8 cellular contexts compared by ENCODE assay signal in genomic region chr22:37658133-37659065, GRCh38. TPM values are rescaled to one million over a fixed set of nuclear protein-coding genes. Genes with fewer than 3 reads are reported as not detected.
DNase-seq lines count a peak whose midpoint lies in the region; ATAC-seq and TF ChIP-seq lines count a peak whose summit lies in the region.

A gene with protein sequence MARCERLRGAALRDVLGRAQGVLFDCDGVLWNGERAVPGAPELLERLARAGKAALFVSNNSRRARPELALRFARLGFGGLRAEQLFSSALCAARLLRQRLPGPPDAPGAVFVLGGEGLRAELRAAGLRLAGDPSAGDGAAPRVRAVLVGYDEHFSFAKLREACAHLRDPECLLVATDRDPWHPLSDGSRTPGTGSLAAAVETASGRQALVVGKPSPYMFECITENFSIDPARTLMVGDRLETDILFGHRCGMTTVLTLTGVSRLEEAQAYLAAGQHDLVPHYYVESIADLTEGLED (plus strand): TSS chr22:37658723. CDS start chr22:37658783, 60 bp downstream.

- H3K27me3 ChIP-seq in dorsolateral prefrontal cortex, result no peaks in the 10 kb centered on the region
- H3K27me3 ChIP-seq in liver (ENCODE audit: control insufficient read depth in 4 of 4, insufficient read depth in 4 of 4, low read length in 3 of 4), result no peaks in the 10 kb centered on the region

- H3K4me3 ChIP-seq in dorsolateral prefrontal cortex, result peak within 1 kb of the TSS; percentile 49 to 82 (median 71)
- H3K4me3 ChIP-seq in liver (ENCODE audit: low read depth in 1 of 3, low read length in 3 of 3), result peak within 1 kb of the TSS; percentile 49 to 88 (median 84)

- WGBS in liver, result under 1% methylated on average over 101 of the region's 101 CpGs

- peak; percentile 98 for DNase-seq in CD14-positive monocyte (ENCODE audit: low spot score)
- peak; percentile 99 for DNase-seq in NCI-H82 (lab: John Stamatoyannopoulos, UW)
- peak; percentile 99 for DNase-seq in activated CD4-positive, alpha-beta T cell treated with anti-CD3 and anti-CD28 coated beads, Interleukin-2, amount 50 U/mL, for 48 hours
- DNase-seq in dorsolateral prefrontal cortex, result peak; percentile 91 to 99 (median 98)
- DNase-seq in stimulated activated CD4-positive, alpha-beta T cell treated with anti-CD3 and anti-CD28 coated beads, Interleukin-4, amount 100 ng/mL, for 24 hours, result peak; percentile 98

- ATAC-seq in GM19397 (IDR thresholded peaks at IDR 0.05; ENCODE audit: unreplicated experiment) (peak; percentile 83), HG03571 (IDR thresholded peaks at IDR 0.05; ENCODE audit: unreplicated experiment) (peak; percentile 77)

- TF ChIP-seq CTCF in CD14-positive monocyte (IDR thresholded peaks at IDR 0.05) (no peak), dorsolateral prefrontal cortex (IDR thresholded peaks at IDR 0.05 in 54 of 56, conservative IDR thresholded peaks at IDR 0.05 in 2 of 56; ENCODE audit: low read depth in 1 of 56, partially characterized antibody in 56 of 56) (peak in 10 of 56 donors; percentile 7 to 50 (median 23)), liver (IDR thresholded peaks at IDR 0.05; ENCODE audit: low read depth, low read length, missing input control) (no peak)

- peaks cover 44% of the 10 kb centered on the region for H3K4me1 Mint-ChIP-seq in CD14-positive monocyte

- H3K36me3 Mint-ChIP-seq in CD14-positive monocyte, result peaks cover 15 to 20% of the 10 kb centered on the region in 2 donors

- TF ChIP-seq RAD21 in liver (IDR thresholded peaks at IDR 0.05), result no peak

- H3K9me3 ChIP-seq in liver (ENCODE audit: control insufficient read depth in 4 of 4, low read length in 3 of 4), result no peaks in the 10 kb centered on the region

- H3K27ac Mint-ChIP-seq in CD14-positive monocyte, result peak within 1 kb of the TSS; percentile 77 to 96 (median 95)

- no peaks in the 10 kb centered on the region for H3K36me3 ChIP-seq in liver (ENCODE audit: control insufficient read depth in 4 of 4, insufficient read depth in 3 of 4, low read depth in 1 of 4, low read length in 3 of 4)

- H3K27me3 Mint-ChIP-seq in CD14-positive monocyte (ENCODE audit: low read depth in 3 of 3), result peaks cover 0 to 4% (median 0%) of the 10 kb centered on the region in 3 donors

- peaks cover 0 to 2% (median 0%) of the 10 kb centered on the region in 7 donors for H3K9me3 Mint-ChIP-seq in CD14-positive monocyte

- H3K27ac ChIP-seq in dorsolateral prefrontal cortex (peak within 1 kb of the TSS in 56 of 59 donors; percentile 20 to 92 (median 79)), liver (ENCODE audit: low read depth in 1 of 2, low read length in 2 of 2) (peak within 1 kb of the TSS; percentile 88 to 90)

- H3K9ac ChIP-seq in liver (ENCODE audit: low read depth in 1 of 2, low read length in 2 of 2), result peak within 1 kb of the TSS; percentile 35 to 49

- H3K4me3 Mint-ChIP-seq in CD14-positive monocyte, result peak within 1 kb of the TSS; percentile 82 to 88

- intact Hi-C loops in CD14-positive monocyte (cut with micrococcal nuclease) (loop anchor here in 1 of 2 donors (2.0 kb wide), 1 partner anchor 18 kb away; no protein-coding TSS in a partner anchor), dorsolateral prefrontal cortex (cut with DNase I) (loop anchor here in 1 of 2 donors (2.0 kb wide), 1 partner anchor 50 kb away; the partner anchor contains the start of gene GGA1)

- H3K4me1 ChIP-seq in liver (ENCODE audit: control insufficient read depth in 4 of 4, insufficient read depth in 4 of 4, low read length in 3 of 4), result peaks cover 8 to 46% (median 39%) of the 10 kb centered on the region in 4 donors

TF ChIP-seq in liver, 16 proteins besides CTCF, POLR2A, EP300 and RAD21:
- no peak for TF ChIP-seq FOXA1 (IDR thresholded peaks at IDR 0.05)
- no peak for TF ChIP-seq EGR1 (IDR thresholded peaks at IDR 0.05; ENCODE audit: low read depth in 2 of 2)
- no peak for TF ChIP-seq FOXA2 (IDR thresholded peaks at IDR 0.05)
- no peak for TF ChIP-seq ATF3 (IDR thresholded peaks at IDR 0.05)
- peak; percentile 41 to 59 for TF ChIP-seq HNF4A (conservative IDR thresholded peaks at IDR 0.05)
- no peak for TF ChIP-seq JUND (IDR thresholded peaks at IDR 0.05)
- peak; percentile 64 for TF ChIP-seq YY1 (IDR thresholded peaks at IDR 0.05)
- peak; percentile 32 for TF ChIP-seq NR2F2 (IDR thresholded peaks at IDR 0.05)
- TF ChIP-seq, protein P1, sequence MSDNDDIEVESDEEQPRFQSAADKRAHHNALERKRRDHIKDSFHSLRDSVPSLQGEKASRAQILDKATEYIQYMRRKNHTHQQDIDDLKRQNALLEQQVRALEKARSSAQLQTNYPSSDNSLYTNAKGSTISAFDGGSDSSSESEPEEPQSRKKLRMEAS (IDR thresholded peaks at IDR 0.05), result peak; percentile 52
- TF ChIP-seq SP1 (IDR thresholded peaks at IDR 0.05), result peak; percentile 99
- peak in 1 of 2 donors; percentile 72 for TF ChIP-seq GABPA (IDR thresholded peaks at IDR 0.05 in 1 of 2, conservative IDR thresholded peaks at IDR 0.05 in 1 of 2)
- peak; percentile 67 to 69 for TF ChIP-seq RXRA (IDR thresholded peaks at IDR 0.05)
- peak; percentile 60 for TF ChIP-seq REST (IDR thresholded peaks at IDR 0.05)
- TF ChIP-seq, protein P2, sequence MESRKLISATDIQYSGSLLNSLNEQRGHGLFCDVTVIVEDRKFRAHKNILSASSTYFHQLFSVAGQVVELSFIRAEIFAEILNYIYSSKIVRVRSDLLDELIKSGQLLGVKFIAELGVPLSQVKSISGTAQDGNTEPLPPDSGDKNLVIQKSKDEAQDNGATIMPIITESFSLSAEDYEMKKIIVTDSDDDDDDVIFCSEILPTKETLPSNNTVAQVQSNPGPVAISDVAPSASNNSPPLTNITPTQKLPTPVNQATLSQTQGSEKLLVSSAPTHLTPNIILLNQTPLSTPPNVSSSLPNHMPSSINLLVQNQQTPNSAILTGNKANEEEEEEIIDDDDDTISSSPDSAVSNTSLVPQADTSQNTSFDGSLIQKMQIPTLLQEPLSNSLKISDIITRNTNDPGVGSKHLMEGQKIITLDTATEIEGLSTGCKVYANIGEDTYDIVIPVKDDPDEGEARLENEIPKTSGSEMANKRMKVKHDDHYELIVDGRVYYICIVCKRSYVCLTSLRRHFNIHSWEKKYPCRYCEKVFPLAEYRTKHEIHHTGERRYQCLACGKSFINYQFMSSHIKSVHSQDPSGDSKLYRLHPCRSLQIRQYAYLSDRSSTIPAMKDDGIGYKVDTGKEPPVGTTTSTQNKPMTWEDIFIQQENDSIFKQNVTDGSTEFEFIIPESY (IDR thresholded peaks at IDR 0.05), result peak; percentile 28
- peak; percentile 15 for TF ChIP-seq TAF1 (conservative IDR thresholded peaks at IDR 0.05)
- no peak for TF ChIP-seq HNF4G (IDR thresholded peaks at IDR 0.05)

RNA-seq across cellular contexts. Expression of the gene that starts here (rescaled TPM):
- polyA plus RNA-seq in CD14-positive monocyte (1 to 10 TPM; 1.0 to 4.3 TPM), liver (10 to 100 TPM; 24.7 to 42.2 TPM)
- total RNA-seq in dorsolateral prefrontal cortex (100 to 1,000 TPM in 119 of 120 experiments, 10 to 100 TPM in 1; 62.4 to 280 (median 189) TPM), liver (10 to 100 TPM; 23.4 to 32.4 TPM)

Comparison
In these comparisons a context has a peak if more than half of its experiments do, and no peak if none do; other contexts are left out.
1. Peak in every context shown above with its lines: DNase-seq, ATAC-seq, H3K4me3 ChIP-seq and H3K27ac ChIP-seq.
2. RNA of the gene that starts here (polyA plus RNA-seq): 24.7 to 42.2 TPM in liver; 1.0 to 4.3 TPM in CD14-positive monocyte; every median in the first group is over 4 times any median in the second.